1 cellular context compared by ENCODE assay signal in the genomic region with DNA sequence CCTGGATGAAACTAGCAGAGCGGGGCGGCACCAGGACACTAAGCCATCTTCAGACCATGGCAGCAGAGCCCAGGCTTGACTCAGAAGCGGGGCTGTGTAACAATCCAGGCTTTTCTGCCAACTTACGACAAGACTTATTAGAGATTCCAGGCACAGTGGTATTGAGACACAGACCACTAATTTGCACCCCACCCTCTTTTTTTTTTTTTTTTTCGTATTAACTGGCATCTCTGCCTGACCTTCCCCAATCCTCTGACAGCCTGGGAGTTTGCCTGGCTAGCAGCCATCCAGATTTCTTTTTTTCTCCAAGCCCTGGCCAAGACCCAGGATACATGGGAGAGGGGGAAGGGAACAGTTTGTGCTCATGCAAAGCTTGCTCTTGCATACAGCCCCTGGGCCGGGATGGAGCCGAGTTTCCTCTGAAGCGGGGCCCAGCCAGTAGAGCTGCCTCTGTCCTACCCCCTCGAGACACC.
TF ChIP-seq lines count a peak whose summit lies in the region.

No MANE protein-coding gene starts in this region.

TF ChIP-seq in H1, 55 proteins besides CTCF, POLR2A, EP300 and RAD21 (continued from another document):
- TF ChIP-seq, protein P1, sequence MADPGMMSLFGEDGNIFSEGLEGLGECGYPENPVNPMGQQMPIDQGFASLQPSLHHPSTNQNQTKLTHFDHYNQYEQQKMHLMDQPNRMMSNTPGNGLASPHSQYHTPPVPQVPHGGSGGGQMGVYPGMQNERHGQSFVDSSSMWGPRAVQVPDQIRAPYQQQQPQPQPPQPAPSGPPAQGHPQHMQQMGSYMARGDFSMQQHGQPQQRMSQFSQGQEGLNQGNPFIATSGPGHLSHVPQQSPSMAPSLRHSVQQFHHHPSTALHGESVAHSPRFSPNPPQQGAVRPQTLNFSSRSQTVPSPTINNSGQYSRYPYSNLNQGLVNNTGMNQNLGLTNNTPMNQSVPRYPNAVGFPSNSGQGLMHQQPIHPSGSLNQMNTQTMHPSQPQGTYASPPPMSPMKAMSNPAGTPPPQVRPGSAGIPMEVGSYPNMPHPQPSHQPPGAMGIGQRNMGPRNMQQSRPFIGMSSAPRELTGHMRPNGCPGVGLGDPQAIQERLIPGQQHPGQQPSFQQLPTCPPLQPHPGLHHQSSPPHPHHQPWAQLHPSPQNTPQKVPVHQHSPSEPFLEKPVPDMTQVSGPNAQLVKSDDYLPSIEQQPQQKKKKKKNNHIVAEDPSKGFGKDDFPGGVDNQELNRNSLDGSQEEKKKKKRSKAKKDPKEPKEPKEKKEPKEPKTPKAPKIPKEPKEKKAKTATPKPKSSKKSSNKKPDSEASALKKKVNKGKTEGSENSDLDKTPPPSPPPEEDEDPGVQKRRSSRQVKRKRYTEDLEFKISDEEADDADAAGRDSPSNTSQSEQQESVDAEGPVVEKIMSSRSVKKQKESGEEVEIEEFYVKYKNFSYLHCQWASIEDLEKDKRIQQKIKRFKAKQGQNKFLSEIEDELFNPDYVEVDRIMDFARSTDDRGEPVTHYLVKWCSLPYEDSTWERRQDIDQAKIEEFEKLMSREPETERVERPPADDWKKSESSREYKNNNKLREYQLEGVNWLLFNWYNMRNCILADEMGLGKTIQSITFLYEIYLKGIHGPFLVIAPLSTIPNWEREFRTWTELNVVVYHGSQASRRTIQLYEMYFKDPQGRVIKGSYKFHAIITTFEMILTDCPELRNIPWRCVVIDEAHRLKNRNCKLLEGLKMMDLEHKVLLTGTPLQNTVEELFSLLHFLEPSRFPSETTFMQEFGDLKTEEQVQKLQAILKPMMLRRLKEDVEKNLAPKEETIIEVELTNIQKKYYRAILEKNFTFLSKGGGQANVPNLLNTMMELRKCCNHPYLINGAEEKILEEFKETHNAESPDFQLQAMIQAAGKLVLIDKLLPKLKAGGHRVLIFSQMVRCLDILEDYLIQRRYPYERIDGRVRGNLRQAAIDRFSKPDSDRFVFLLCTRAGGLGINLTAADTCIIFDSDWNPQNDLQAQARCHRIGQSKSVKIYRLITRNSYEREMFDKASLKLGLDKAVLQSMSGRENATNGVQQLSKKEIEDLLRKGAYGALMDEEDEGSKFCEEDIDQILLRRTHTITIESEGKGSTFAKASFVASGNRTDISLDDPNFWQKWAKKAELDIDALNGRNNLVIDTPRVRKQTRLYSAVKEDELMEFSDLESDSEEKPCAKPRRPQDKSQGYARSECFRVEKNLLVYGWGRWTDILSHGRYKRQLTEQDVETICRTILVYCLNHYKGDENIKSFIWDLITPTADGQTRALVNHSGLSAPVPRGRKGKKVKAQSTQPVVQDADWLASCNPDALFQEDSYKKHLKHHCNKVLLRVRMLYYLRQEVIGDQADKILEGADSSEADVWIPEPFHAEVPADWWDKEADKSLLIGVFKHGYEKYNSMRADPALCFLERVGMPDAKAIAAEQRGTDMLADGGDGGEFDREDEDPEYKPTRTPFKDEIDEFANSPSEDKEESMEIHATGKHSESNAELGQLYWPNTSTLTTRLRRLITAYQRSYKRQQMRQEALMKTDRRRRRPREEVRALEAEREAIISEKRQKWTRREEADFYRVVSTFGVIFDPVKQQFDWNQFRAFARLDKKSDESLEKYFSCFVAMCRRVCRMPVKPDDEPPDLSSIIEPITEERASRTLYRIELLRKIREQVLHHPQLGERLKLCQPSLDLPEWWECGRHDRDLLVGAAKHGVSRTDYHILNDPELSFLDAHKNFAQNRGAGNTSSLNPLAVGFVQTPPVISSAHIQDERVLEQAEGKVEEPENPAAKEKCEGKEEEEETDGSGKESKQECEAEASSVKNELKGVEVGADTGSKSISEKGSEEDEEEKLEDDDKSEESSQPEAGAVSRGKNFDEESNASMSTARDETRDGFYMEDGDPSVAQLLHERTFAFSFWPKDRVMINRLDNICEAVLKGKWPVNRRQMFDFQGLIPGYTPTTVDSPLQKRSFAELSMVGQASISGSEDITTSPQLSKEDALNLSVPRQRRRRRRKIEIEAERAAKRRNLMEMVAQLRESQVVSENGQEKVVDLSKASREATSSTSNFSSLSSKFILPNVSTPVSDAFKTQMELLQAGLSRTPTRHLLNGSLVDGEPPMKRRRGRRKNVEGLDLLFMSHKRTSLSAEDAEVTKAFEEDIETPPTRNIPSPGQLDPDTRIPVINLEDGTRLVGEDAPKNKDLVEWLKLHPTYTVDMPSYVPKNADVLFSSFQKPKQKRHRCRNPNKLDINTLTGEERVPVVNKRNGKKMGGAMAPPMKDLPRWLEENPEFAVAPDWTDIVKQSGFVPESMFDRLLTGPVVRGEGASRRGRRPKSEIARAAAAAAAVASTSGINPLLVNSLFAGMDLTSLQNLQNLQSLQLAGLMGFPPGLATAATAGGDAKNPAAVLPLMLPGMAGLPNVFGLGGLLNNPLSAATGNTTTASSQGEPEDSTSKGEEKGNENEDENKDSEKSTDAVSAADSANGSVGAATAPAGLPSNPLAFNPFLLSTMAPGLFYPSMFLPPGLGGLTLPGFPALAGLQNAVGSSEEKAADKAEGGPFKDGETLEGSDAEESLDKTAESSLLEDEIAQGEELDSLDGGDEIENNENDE (IDR thresholded peaks at IDR 0.05; ENCODE audit: insufficient replicate concordance, low read length): no peak
